ENCODE assay signal across 18 cellular contexts in the genomic region with DNA sequence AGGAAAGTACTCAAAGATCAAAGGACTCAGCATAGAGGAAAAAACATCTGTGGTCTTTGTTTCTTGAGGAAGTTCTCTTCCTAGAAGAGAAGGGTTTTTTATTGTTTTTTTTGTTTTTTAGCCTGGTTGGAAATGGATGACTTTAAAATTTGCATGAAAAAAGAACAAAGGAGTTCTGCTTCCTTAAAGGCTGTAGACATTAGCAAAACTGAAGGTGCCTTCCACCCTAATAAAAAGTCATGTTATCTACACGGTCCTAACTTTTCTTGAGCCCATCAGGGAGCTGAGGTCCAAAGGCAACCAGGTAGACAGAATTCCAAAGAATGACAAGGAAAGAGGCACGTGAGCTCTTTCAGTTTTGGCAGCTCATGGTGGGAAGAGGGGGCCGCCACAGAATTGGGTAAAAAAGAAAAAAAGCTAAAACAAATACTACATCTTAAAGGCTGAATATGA.
A peak's percentile ranks its signal among the peaks of the same experiment; 100 is the strongest.
DNase-seq lines count a peak whose midpoint lies in the region; ATAC-seq and TF ChIP-seq lines count a peak whose summit lies in the region.
"Had no signal": no experiment of that assay in that cellular context is flagged by ENCODE, and none has a peak within 500 bp of the region (broad histone marks: within the 10 kb centered on the region; RNA-seq: fewer than 3 reads in every experiment).

No MANE protein-coding gene starts in this region.

- H3K36me3 Mint-ChIP-seq in activated CD4-positive, alpha-beta T cell treated with anti-CD3 and anti-CD28 coated beads, Interleukin-2, amount 10 ng/mL, durations not matched to agents 24 days and 14 days (ENCODE audit: low read depth) = no peaks in the 10 kb centered on the region
- no peaks in the 10 kb centered on the region for H3K36me3 Mint-ChIP-seq in endothelial cell (ENCODE audit: low read depth, unreplicated experiment)
- H3K36me3 Mint-ChIP-seq: CD8-positive, alpha-beta memory T cell had no signal

- no peaks in the 10 kb centered on the region for H3K27me3 Mint-ChIP-seq in activated CD4-positive, alpha-beta T cell treated with anti-CD3 and anti-CD28 coated beads, Interleukin-2, amount 10 ng/mL, durations not matched to agents 24 days and 14 days
- peaks cover 1% of the 10 kb centered on the region for H3K27me3 Mint-ChIP-seq in endothelial cell (ENCODE audit: unreplicated experiment)
- H3K27me3 Mint-ChIP-seq: CD8-positive, alpha-beta memory T cell had no signal

- TF ChIP-seq CTCF in endothelial cell (IDR thresholded peaks at IDR 0.05; ENCODE audit: unreplicated experiment) = no peak

- intact Hi-C loops in activated CD4-positive, alpha-beta T cell treated with anti-CD3 and anti-CD28 coated beads, Interleukin-2, amount 10 ng/mL, durations not matched to agents 24 days and 14 days (cut with micrococcal nuclease) = no loop called here

- H3K4me1 Mint-ChIP-seq in activated CD4-positive, alpha-beta T cell treated with anti-CD3 and anti-CD28 coated beads, Interleukin-2, amount 10 ng/mL, durations not matched to agents 24 days and 14 days = no peaks in the 10 kb centered on the region
- H3K4me1 Mint-ChIP-seq in endothelial cell (ENCODE audit: unreplicated experiment) = peaks cover 34% of the 10 kb centered on the region
- H3K4me1 Mint-ChIP-seq: CD8-positive, alpha-beta memory T cell had no signal

- no peak for ATAC-seq in GM21360 (IDR thresholded peaks at IDR 0.05; ENCODE audit: unreplicated experiment)

- H3K27ac Mint-ChIP-seq in activated CD4-positive, alpha-beta T cell treated with anti-CD3 and anti-CD28 coated beads, Interleukin-2, amount 10 ng/mL, durations not matched to agents 24 days and 14 days = no peak overlapping the region
- peak overlapping the region; percentile 72 for H3K27ac Mint-ChIP-seq in endothelial cell (ENCODE audit: unreplicated experiment)
- H3K27ac Mint-ChIP-seq: CD8-positive, alpha-beta memory T cell had no signal

- H3K9me3 Mint-ChIP-seq in activated CD4-positive, alpha-beta T cell treated with anti-CD3 and anti-CD28 coated beads, Interleukin-2, amount 10 ng/mL, durations not matched to agents 24 days and 14 days = no peaks in the 10 kb centered on the region
- H3K9me3 Mint-ChIP-seq in endothelial cell (ENCODE audit: unreplicated experiment) = no peaks in the 10 kb centered on the region
- H3K9me3 Mint-ChIP-seq: CD8-positive, alpha-beta memory T cell had no signal

- peak; percentile 2 for DNase-seq in activated CD4-positive, alpha-beta T cell treated with anti-CD3 and anti-CD28 coated beads, Interleukin-2, amount 10 ng/mL, durations not matched to agents 24 days and 14 days
- DNase-seq in activated CD4-positive, alpha-beta T cell treated with anti-CD3 and anti-CD28 coated beads for 48 hours = no peak
- DNase-seq in endothelial cell (ENCODE audit: low spot score) (no peak), left kidney (ENCODE audit: low read depth, low spot score) (peak; percentile 47), AG08395 (ENCODE audit: low spot score) (no peak), AG20443 (ENCODE audit: low spot score) (no peak), germinal center (ENCODE audit: low spot score) (no peak)
- DNase-seq: CD8-positive, alpha-beta memory T cell; DND-41; GF-D8; MV-4-11; NCI-H1417; NCI-H187 treated with DMSO at 0.1 percent for 48 hours; NCI-H2171; NCI-H446 treated with DMSO at 0.1 percent for 48 hours; NCI-H748 treated with DMSO at 0.1 percent for 48 hours; PC-9 had no signal

- H3K4me3 Mint-ChIP-seq in activated CD4-positive, alpha-beta T cell treated with anti-CD3 and anti-CD28 coated beads, Interleukin-2, amount 10 ng/mL, durations not matched to agents 24 days and 14 days = no peak overlapping the region
- no peak overlapping the region for H3K4me3 Mint-ChIP-seq in endothelial cell (ENCODE audit: unreplicated experiment)
- H3K4me3 Mint-ChIP-seq: CD8-positive, alpha-beta memory T cell had no signal

Comparison
In these comparisons a context has a peak if more than half of its experiments do, and no peak if none do; other contexts are left out.
1. DNase-seq: peak in activated CD4-positive, alpha-beta T cell treated with anti-CD3 and anti-CD28 coated beads, Interleukin-2, amount 10 ng/mL, durations not matched to agents 24 days and 14 days (single experiment) and left kidney (single experiment); none in activated CD4-positive, alpha-beta T cell treated with anti-CD3 and anti-CD28 coated beads for 48 hours (single experiment), endothelial cell (single experiment), AG08395 (single experiment), AG20443 (single experiment) and germinal center (single experiment).